21 cellular contexts compared by ENCODE assay signal in the genomic region with DNA sequence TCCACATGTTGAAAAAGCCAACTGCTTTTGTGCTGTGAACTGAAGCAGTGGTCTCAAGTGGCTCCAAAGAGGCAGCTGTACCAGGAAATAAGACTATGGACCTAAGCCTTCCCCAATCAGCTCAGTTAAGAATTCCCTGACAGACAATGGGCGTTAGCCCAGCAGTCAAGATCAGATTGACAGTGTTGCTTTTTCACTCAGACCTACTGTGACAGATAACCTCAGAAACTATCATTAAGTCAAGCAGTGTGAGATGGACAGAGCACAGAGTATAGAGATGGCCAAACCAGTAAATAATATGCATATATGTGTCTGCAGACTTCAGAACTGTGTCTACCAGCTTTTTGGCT.
DNase-seq lines count a peak whose midpoint lies in the region; ATAC-seq and TF ChIP-seq lines count a peak whose summit lies in the region.
"Had no signal": no experiment of that assay in that cellular context is flagged by ENCODE, and none has a peak within 500 bp of the region (broad histone marks: within the 10 kb centered on the region; RNA-seq: fewer than 3 reads in every experiment).

No MANE protein-coding gene starts in this region.

- H3K36me3 ChIP-seq in RWPE2 (ENCODE audit: low read depth) (no peaks in the 10 kb centered on the region), mesendoderm (ENCODE audit: control insufficient read depth, insufficient read depth, low read length) (no peaks in the 10 kb centered on the region), testis (ENCODE audit: low read depth, missing control alignments) (no peaks in the 10 kb centered on the region)

- H3K9ac ChIP-seq in mesendoderm (ENCODE audit: low read length) = no peak overlapping the region
- H3K9ac ChIP-seq: parathyroid adenoma had no signal

- H4K5ac ChIP-seq in mesendoderm (ENCODE audit: low read length) = no peak overlapping the region

- no peak overlapping the region for H3K18ac ChIP-seq in mesendoderm (ENCODE audit: low read length)

- no peak overlapping the region for H2AK5ac ChIP-seq in mesendoderm (ENCODE audit: low read length)

- H3K9me3 ChIP-seq in RWPE2 (ENCODE audit: severe bottlenecking) = no peaks in the 10 kb centered on the region
- H3K9me3 ChIP-seq in testis = no peaks in the 10 kb centered on the region

- no peaks in the 10 kb centered on the region for H3K79me2 ChIP-seq in mesendoderm (ENCODE audit: control insufficient read depth, insufficient read depth, low read length)
- H3K79me2 ChIP-seq: parathyroid adenoma had no signal

- H3K56ac ChIP-seq in mesendoderm (ENCODE audit: low read length) = peak overlapping the region; percentile 68

- ATAC-seq in left ventricle myocardium superior = no peak
- ATAC-seq in RWPE2 (ENCODE audit: low read depth) = no peak
- ATAC-seq: Right ventricle myocardium inferior had no signal

- H3K4me1 ChIP-seq in RWPE2 (ENCODE audit: insufficient read depth, poor library complexity, severe bottlenecking) = peaks cover 12% of the 10 kb centered on the region
- peaks cover 6% of the 10 kb centered on the region for H3K4me1 ChIP-seq in mesendoderm (ENCODE audit: control insufficient read depth, low read depth, low read length)
- peaks cover 2% of the 10 kb centered on the region for H3K4me1 ChIP-seq in testis

- no peaks in the 10 kb centered on the region for H3K79me1 ChIP-seq in mesendoderm (ENCODE audit: low read length)

- H2BK15ac ChIP-seq in mesendoderm (replicated peaks; ENCODE audit: low read depth) = no peak overlapping the region

- DNase-seq in cardiac septum (ENCODE audit: low spot score) (peak; percentile 53), left ventricle myocardium superior (no peak), RWPE2 (ENCODE audit: low spot score) (peak; percentile 1), mesendoderm (peak; percentile 70), testis (no peak), posterior cingulate gyrus (no peak), DMS 273 treated with DMSO at 0.1 percent for 48 hours (lab: John Stamatoyannopoulos, UW) (no peak), NCI-H1092 (lab: John Stamatoyannopoulos, UW) (no peak)
- DNase-seq: ACHN; activated CD4-positive, alpha-beta T cell treated with anti-CD3 and anti-CD28 coated beads, Interleukin-2, amount 10 ng/mL, durations not matched to agents 7 days and 5 days; cerebellar nuclear complex; effector memory CD4-positive, alpha-beta T cell; HFFc6; immature natural killer cell; NCI-H2081; NCI-H510A; stimulated activated CD4-positive, alpha-beta T cell treated with anti-CD3 and anti-CD28 coated beads, Interleukin-2, amount 100 ng/mL, for 24 hours; stimulated activated naive CD4-positive, alpha-beta T cell treated with Interleukin-2 at 50 U/mL for 16 hours had no signal

- H3K27ac ChIP-seq in RWPE2 (ENCODE audit: poor library complexity, severe bottlenecking) = peak overlapping the region; percentile 51
- H3K27ac ChIP-seq in mesendoderm (ENCODE audit: low read depth, low read length) = peak overlapping the region; percentile 72
- no peak overlapping the region for H3K27ac ChIP-seq in testis
- H3K27ac ChIP-seq: parathyroid adenoma had no signal

- TF ChIP-seq POLR2A in testis (IDR thresholded peaks at IDR 0.05) = no peak

- no peak overlapping the region for H3K4me2 ChIP-seq in mesendoderm (ENCODE audit: low read length)

- intact Hi-C loops in cardiac septum (cut with DNase I) = no loop called here
- intact Hi-C loops in left ventricle myocardium superior (cut with micrococcal nuclease) = no loop called here
- intact Hi-C loops in testis (cut with DNase I; ENCODE audit: low total_unique reads) = no loop called here
- intact Hi-C loops in posterior cingulate gyrus (cut with DNase I) = no loop called here

- H3K27me3 ChIP-seq in RWPE2 (ENCODE audit: insufficient read depth, poor library complexity, severe bottlenecking) = no peaks in the 10 kb centered on the region
- H3K27me3 ChIP-seq in mesendoderm (ENCODE audit: insufficient read depth, low read length, poor library complexity) = no peaks in the 10 kb centered on the region
- no peaks in the 10 kb centered on the region for H3K27me3 ChIP-seq in testis

- H3K23ac ChIP-seq in mesendoderm (ENCODE audit: low read length) = no peak overlapping the region

- no peak overlapping the region for H3K4me3 ChIP-seq in RWPE2 (ENCODE audit: severe bottlenecking)
- no peak overlapping the region for H3K4me3 ChIP-seq in mesendoderm (ENCODE audit: low read length)
- H3K4me3 ChIP-seq in testis = no peak overlapping the region
- H3K4me3 ChIP-seq: lung had no signal

- WGBS in mesendoderm (ENCODE audit: extremely low coverage, insufficient coverage, low lambda C conversion rate) = no CpG with 5 or more reads among the region's 1 CpG
- WGBS in testis, 2 donors = 68 to 86% methylated on average over 1 of the region's 1 CpG

- H4K8ac ChIP-seq in mesendoderm (ENCODE audit: low read depth, low read length) = no peak overlapping the region

- H2BK5ac ChIP-seq in mesendoderm (ENCODE audit: low read length) = peak overlapping the region; percentile 78

- no peak overlapping the region for H2BK120ac ChIP-seq in mesendoderm (ENCODE audit: low read depth, low read length)

- no peak overlapping the region for H3K4ac ChIP-seq in mesendoderm (ENCODE audit: low read depth, low read length)

- no peak for TF ChIP-seq CTCF in RWPE2 (IDR thresholded peaks at IDR 0.05; ENCODE audit: poor library complexity, severe bottlenecking)
- TF ChIP-seq CTCF in testis (IDR thresholded peaks at IDR 0.05) = no peak

Comparison
In these comparisons a context has a peak if more than half of its experiments do, and no peak if none do; other contexts are left out.
1. DNase-seq: peak in cardiac septum (single experiment), RWPE2 (single experiment) and mesendoderm (single experiment); none in left ventricle myocardium superior (single experiment), testis (single experiment), posterior cingulate gyrus (0 of 10), DMS 273 treated with DMSO at 0.1 percent for 48 hours (single experiment) and NCI-H1092 (single experiment).
2. H3K27ac ChIP-seq: peak in RWPE2 (single experiment) and mesendoderm (single experiment); none in testis (0 of 2).